Comparison of ENCODE assay signal across 39 cellular contexts in the genomic region with DNA sequence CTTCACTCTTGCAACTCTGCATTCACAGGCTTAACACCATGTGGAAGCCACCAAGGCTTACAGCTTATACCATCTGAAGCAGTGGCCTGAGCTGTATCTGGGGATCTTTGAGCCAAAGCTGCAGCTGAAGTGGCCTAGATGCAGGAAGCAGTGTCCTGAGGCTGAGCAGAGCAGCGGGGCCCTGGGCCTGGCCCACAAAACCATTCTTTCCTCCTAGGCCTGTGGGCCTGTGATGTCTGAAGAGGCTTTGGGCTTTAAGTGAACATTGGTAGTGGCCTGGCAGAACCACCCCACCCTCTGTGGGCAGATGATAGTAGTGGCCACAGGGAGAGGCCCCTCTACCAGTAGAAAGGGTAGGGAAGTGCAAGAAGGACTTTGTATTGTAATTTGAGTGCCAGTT.
"Had no signal": no experiment of that assay in that cellular context is flagged by ENCODE, and none has a peak within 500 bp of the region (broad histone marks: within the 10 kb centered on the region; RNA-seq: fewer than 3 reads in every experiment).

No MANE protein-coding gene starts in this region.

- ATAC-seq: activated naive CD4-positive, alpha-beta T cell treated with anti-CD3 and anti-CD28 coated beads, Interleukin-2, amount 50 U/mL, for 72 hours; activated naive CD8-positive, alpha-beta T cell treated with anti-CD3 and anti-CD28 coated beads, Interleukin-2, amount 50 U/mL, for 24 hours; activated T-cell treated with anti-CD3 and anti-CD28 coated beads, Interleukin-2, amount 50 U/mL, for 4 hours; activated T-cell treated with anti-CD3 and anti-CD28 coated beads, Interleukin-2, amount 50 U/mL, for 72 hours; activated T-helper 17 cell treated with anti-CD3 and anti-CD28 coated beads, Interleukin-2, amount 50 U/mL, for 72 hours; body of pancreas had no signal

- H3K36me3 ChIP-seq: adrenal gland, ascending aorta, brain microvascular endothelial cell, breast epithelium, cardiac muscle cell had no signal

- H3K27me3 ChIP-seq: adrenal gland, ascending aorta, body of pancreas, brain microvascular endothelial cell, breast epithelium, cardiac muscle cell had no signal

- H3K4me1 ChIP-seq: adrenal gland, ascending aorta, body of pancreas, breast epithelium had no signal

- H3K36me3 Mint-ChIP-seq: activated naive CD4-positive, alpha-beta T cell treated with anti-CD3 and anti-CD28 coated beads, Interleukin-2, amount 10 ng/mL, durations not matched to agents 7 days and 5 days had no signal

- H3K27ac Mint-ChIP-seq: activated naive CD4-positive, alpha-beta T cell treated with anti-CD3 and anti-CD28 coated beads for 36 hours; activated naive CD4-positive, alpha-beta T cell treated with anti-CD3 and anti-CD28 coated beads, Interleukin-2, amount 10 ng/mL, durations not matched to agents 7 days and 5 days; activated naive CD4-positive, alpha-beta T cell treated with anti-CD3 and anti-CD28 coated beads, Interleukin-2, amount 50 U/mL, for 24 hours; activated naive CD4-positive, alpha-beta T cell treated with anti-CD3 and anti-CD28 coated beads, Interleukin-2, amount 50 U/mL, for 72 hours; activated naive CD8-positive, alpha-beta T cell; activated naive CD8-positive, alpha-beta T cell treated with anti-CD3 and anti-CD28 coated beads for 36 hours; activated naive CD8-positive, alpha-beta T cell treated with anti-CD3 and anti-CD28 coated beads, Interleukin-2, amount 10 ng/mL, durations not matched to agents 7 days and 5 days; activated naive CD8-positive, alpha-beta T cell treated with anti-CD3 and anti-CD28 coated beads, Interleukin-2, amount 50 U/mL, for 24 hours; activated T-cell treated with anti-CD3 and anti-CD28 coated beads, Interleukin-2, amount 50 U/mL, for 72 hours; activated T-helper 1 cell treated with anti-CD3 and anti-CD28 coated beads, Interleukin-12 subunit alpha, Interleukin-12 subunit beta, Interleukin-2, Interleukin-4 antibody, amounts not matched to agents 30 ng/mL and 10 ng/mL and 1 ng/mL, durations not matched to agents 14 hours and 24 hours and 36 hours; activated T-helper 17 cell treated with anti-CD3 and anti-CD28 coated beads, Interleukin-2, amount 50 U/mL, for 72 hours; activated T-helper 2 cell treated with anti-CD3 and anti-CD28 coated beads, Interferon-gamma antibody, Interleukin-2, Interleukin-4, amounts not matched to agents 10 μg/mL and 5 μg/mL and 100 μg/mL, durations not matched to agents 14 hours and 24 hours and 36 hours; brain had no signal

- H3K9me3 Mint-ChIP-seq: activated naive CD4-positive, alpha-beta T cell treated with anti-CD3 and anti-CD28 coated beads, Interleukin-2, amount 10 ng/mL, durations not matched to agents 7 days and 5 days; central memory CD8-positive, alpha-beta T cell had no signal

- H3K4me3 Mint-ChIP-seq: activated naive CD4-positive, alpha-beta T cell treated with anti-CD3 and anti-CD28 coated beads for 36 hours; activated naive CD4-positive, alpha-beta T cell treated with anti-CD3 and anti-CD28 coated beads, Interleukin-2, amount 10 ng/mL, durations not matched to agents 7 days and 5 days; activated naive CD4-positive, alpha-beta T cell treated with anti-CD3 and anti-CD28 coated beads, Interleukin-2, amount 50 U/mL, for 24 hours; activated naive CD8-positive, alpha-beta T cell; activated naive CD8-positive, alpha-beta T cell treated with anti-CD3 and anti-CD28 coated beads for 36 hours; activated naive CD8-positive, alpha-beta T cell treated with anti-CD3 and anti-CD28 coated beads, Interleukin-2, amount 10 ng/mL, durations not matched to agents 7 days and 5 days; activated naive CD8-positive, alpha-beta T cell treated with anti-CD3 and anti-CD28 coated beads, Interleukin-2, amount 50 U/mL, for 24 hours; activated T-cell treated with anti-CD3 and anti-CD28 coated beads, Interleukin-2, amount 50 U/mL, for 4 hours; activated T-cell treated with anti-CD3 and anti-CD28 coated beads, Interleukin-2, amount 50 U/mL, for 72 hours; activated T-helper 1 cell treated with anti-CD3 and anti-CD28 coated beads, Interleukin-12 subunit alpha, Interleukin-12 subunit beta, Interleukin-2, Interleukin-4 antibody, amounts not matched to agents 30 ng/mL and 10 ng/mL and 1 ng/mL, durations not matched to agents 14 hours and 24 hours and 36 hours; activated T-helper 17 cell treated with anti-CD3 and anti-CD28 coated beads, Interleukin-2, amount 50 U/mL, for 72 hours; brain; central memory CD8-positive, alpha-beta T cell had no signal

- DNase-seq: activated effector memory CD4-positive, alpha-beta T cell treated with anti-CD3 and anti-CD28 coated beads, Interleukin-2, amount 50 U/mL, for 16 hours; activated effector memory CD4-positive, alpha-beta T cell treated with Interleukin-2 at 50 U/mL for 16 hours; activated gamma-delta T cell; activated gamma-delta T cell treated with Interleukin-2 at 50 U/mL for 16 hours; activated naive CD4-positive, alpha-beta T cell; activated naive CD4-positive, alpha-beta T cell treated with anti-CD3 and anti-CD28 coated beads for 36 hours; activated naive CD4-positive, alpha-beta T cell treated with anti-CD3 and anti-CD28 coated beads, Interleukin-2, amount 10 ng/mL, durations not matched to agents 7 days and 5 days; activated naive CD4-positive, alpha-beta T cell treated with anti-CD3 and anti-CD28 coated beads, Interleukin-2, amount 50 U/mL, for 16 hours; activated naive CD4-positive, alpha-beta T cell treated with Interleukin-2 at 50 U/mL for 16 hours; activated naive CD8-positive, alpha-beta T cell treated with anti-CD3 and anti-CD28 coated beads for 36 hours; activated naive CD8-positive, alpha-beta T cell treated with anti-CD3 and anti-CD28 coated beads, Interleukin-2, amount 10 ng/mL, durations not matched to agents 7 days and 5 days; activated naive CD8-positive, alpha-beta T cell treated with anti-CD3 and anti-CD28 coated beads, Interleukin-2, amount 50 U/mL, for 24 hours; activated T-cell treated with anti-CD3 and anti-CD28 coated beads, Interleukin-2, amount 50 U/mL, for 4 hours; activated T-cell treated with anti-CD3 and anti-CD28 coated beads, Interleukin-2, amount 50 U/mL, for 48 hours; activated T-cell treated with anti-CD3 and anti-CD28 coated beads, Interleukin-2, amount 50 U/mL, for 72 hours; adrenal gland; amniotic stem cell; amygdala; anterior cingulate cortex; aorta; body of pancreas; brain microvascular endothelial cell; caudate nucleus; central memory CD4-positive, alpha-beta T cell; cerebellar nuclear complex had no signal

- H3K4me1 Mint-ChIP-seq: activated naive CD4-positive, alpha-beta T cell treated with anti-CD3 and anti-CD28 coated beads, Interleukin-2, amount 10 ng/mL, durations not matched to agents 7 days and 5 days; activated naive CD4-positive, alpha-beta T cell treated with anti-CD3 and anti-CD28 coated beads, Interleukin-2, amount 50 U/mL, for 24 hours; activated naive CD8-positive, alpha-beta T cell treated with anti-CD3 and anti-CD28 coated beads, Interleukin-2, amount 10 ng/mL, durations not matched to agents 7 days and 5 days; central memory CD8-positive, alpha-beta T cell had no signal

- H3K27ac ChIP-seq: adrenal gland, ascending aorta, body of pancreas, brain microvascular endothelial cell, breast epithelium, cardiac muscle cell had no signal

- H3K9me3 ChIP-seq: adrenal gland, body of pancreas had no signal

- FAIRE-seq: astrocyte, bronchial epithelial cell, colon had no signal

- H3K4me3 ChIP-seq: adrenal gland, ascending aorta, body of pancreas, breast epithelium, cardiac muscle cell had no signal
